25 cellular contexts compared by ENCODE assay signal in the genomic region with DNA sequence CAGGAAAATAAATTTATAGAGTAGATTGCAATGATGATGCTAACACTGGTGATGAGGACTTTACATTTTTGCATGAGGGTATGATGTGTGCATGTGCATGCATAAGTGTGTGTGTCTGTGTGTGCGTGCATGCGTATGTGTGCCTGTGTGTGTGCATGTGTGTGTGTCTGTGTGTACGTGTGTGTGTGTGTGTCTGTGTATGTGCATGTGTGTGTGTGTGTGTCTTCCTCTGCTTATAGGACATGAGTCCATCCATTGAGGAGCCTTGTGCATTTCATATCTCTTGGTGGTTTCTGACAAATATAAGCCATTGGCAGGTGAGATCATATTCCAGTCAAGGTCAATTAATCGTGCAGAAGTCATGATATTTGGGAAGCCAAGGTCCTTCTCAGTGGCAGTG.
"Had no signal": no experiment of that assay in that cellular context is flagged by ENCODE, and none has a peak within 500 bp of the region (broad histone marks: within the 10 kb centered on the region; RNA-seq: fewer than 3 reads in every experiment).

No MANE protein-coding gene starts in this region.

- H3K9me3 ChIP-seq: ascending aorta, body of pancreas, SJSA1 had no signal

- ATAC-seq: activated CD8-positive, alpha-beta memory T cell treated with anti-CD3 and anti-CD28 coated beads, Interleukin-2, amount 10 ng/mL, durations not matched to agents 7 days and 5 days; activated naive CD4-positive, alpha-beta T cell treated with anti-CD3 and anti-CD28 coated beads, Interleukin-2, amount 50 U/mL, for 72 hours; activated naive CD8-positive, alpha-beta T cell treated with anti-CD3 and anti-CD28 coated beads, Interleukin-2, amount 50 U/mL, for 24 hours; body of pancreas; PC-3 had no signal

- H3K27me3 ChIP-seq: ascending aorta, body of pancreas, SJSA1 had no signal

- H3K4me3 ChIP-seq: ascending aorta, body of pancreas, SJSA1 had no signal

- DNase-seq: activated B cell treated with CpG ODN at 0.5 μM for 24 hours; activated CD4-positive, alpha-beta T cell treated with anti-CD3 and anti-CD28 coated beads for 1 hour; activated CD4-positive, alpha-beta T cell treated with anti-CD3 and anti-CD28 coated beads, Interleukin-2, amount 10 ng/mL, durations not matched to agents 24 days and 14 days; activated CD4-positive, alpha-beta T cell treated with anti-CD3 and anti-CD28 coated beads, Interleukin-2, amount 50 U/mL, for 48 hours; activated CD8-positive, alpha-beta memory T cell treated with anti-CD3 and anti-CD28 coated beads, Interleukin-2, amount 10 ng/mL, durations not matched to agents 7 days and 5 days; activated effector memory CD4-positive, alpha-beta T cell treated with anti-CD3 and anti-CD28 coated beads, Interleukin-2, amount 50 U/mL, for 16 hours; activated naive CD4-positive, alpha-beta T cell treated with Interleukin-2 at 50 U/mL for 16 hours; activated naive CD8-positive, alpha-beta T cell treated with anti-CD3 and anti-CD28 coated beads, Interleukin-2, amount 50 U/mL, for 24 hours; activated T-cell treated with anti-CD3 and anti-CD28 coated beads, Interleukin-2, amount 50 U/mL, for 24 hours; amniotic stem cell; body of pancreas; Kasumi-1; KBM-7; NCI-H146; NCI-H1930; NCI-H2171; NCI-H2227 treated with DMSO at 0.1 percent for 48 hours; NCI-H446 treated with DMSO at 0.1 percent for 48 hours; NCI-H524 treated with DMSO at 0.1 percent for 48 hours; PC-3; SHP77 had no signal

- FAIRE-seq: RCC 7860 had no signal

- H3K27ac ChIP-seq: ascending aorta, body of pancreas, SJSA1 had no signal

- H3K36me3 ChIP-seq: ascending aorta, SJSA1 had no signal
